1 cellular context compared by ENCODE assay signal in the genomic region with DNA sequence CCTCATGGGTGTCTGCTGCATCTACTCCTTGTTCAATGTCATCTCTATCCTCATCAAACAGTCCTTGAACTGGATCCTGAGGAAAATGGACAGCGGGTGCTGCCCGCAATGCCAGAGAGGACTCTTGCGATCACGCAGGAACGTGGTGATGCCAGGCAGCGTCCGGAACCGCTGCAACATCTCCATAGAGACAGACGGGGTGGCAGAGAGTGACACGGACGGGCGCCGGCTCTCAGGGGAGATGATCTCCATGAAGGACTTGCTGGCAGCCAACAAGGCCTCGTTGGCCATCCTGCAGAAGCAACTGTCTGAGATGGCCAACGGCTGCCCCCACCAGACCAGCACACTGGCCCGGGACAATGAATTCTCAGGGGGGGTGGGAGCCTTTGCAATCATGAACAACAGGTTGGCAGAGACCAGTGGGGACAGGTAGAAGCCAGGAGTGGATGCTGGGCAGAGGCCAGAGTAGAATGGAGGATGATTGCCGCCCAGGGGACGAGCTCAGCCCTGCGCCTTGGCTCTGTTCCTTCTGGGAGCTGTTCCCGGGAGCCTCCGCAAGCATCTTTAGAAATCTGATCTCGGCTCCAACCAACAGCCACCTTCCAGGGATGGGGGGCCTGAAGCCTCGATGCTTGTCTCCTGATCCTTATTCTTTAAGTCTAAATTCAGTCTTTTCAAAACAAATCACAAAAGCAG.
TF ChIP-seq lines count a peak whose summit lies in the region.

No MANE protein-coding gene starts in this region.

TF ChIP-seq in H1, 55 proteins besides CTCF, POLR2A, EP300 and RAD21 (continued from another document):
- TF ChIP-seq CHD7 (IDR thresholded peaks at IDR 0.05; ENCODE audit: insufficient replicate concordance, low read length) (no peak), RXRA (IDR thresholded peaks at IDR 0.05; ENCODE audit: insufficient read depth, low read depth, low read length) (no peak)
